ENCODE assay signal across 8 cellular contexts in the genomic region with DNA sequence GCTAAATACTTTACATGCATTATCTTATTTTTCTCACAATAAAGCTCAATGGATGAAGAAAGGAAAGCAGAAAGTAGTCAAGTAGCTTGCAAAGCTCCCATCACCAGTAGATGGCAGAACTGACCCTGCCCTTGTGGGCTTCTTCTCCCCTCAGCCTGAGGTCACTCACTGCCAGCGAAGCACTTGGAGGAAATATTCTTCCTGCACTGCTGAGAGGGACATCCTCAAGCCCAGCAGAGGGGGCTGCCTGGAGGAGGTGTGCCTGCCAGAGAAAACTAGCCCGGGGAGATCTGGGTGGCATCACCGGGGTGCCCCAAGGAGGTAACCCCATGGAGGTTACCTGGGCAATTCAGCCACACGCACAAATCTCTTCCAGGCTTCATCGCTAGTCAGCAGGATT. TPM values are rescaled to one million over a fixed set of nuclear protein-coding genes. Genes with fewer than 3 reads are reported as not detected.
DNase-seq lines count a peak whose midpoint lies in the region; ATAC-seq, FAIRE-seq and TF ChIP-seq lines count a peak whose summit lies in the region.

No MANE protein-coding gene starts in this region.

- no peak overlapping the region for H3K27ac ChIP-seq in neutrophil

- peak; percentile 78 for TF ChIP-seq CTCF in fibroblast of the aortic adventitia (IDR thresholded peaks at IDR 0.05; ENCODE audit: insufficient read depth, low read length)
- peak; percentile 62 for TF ChIP-seq CTCF in neutrophil (IDR thresholded peaks at IDR 0.05)

- H3K4me1 ChIP-seq in neutrophil (ENCODE audit: control insufficient read depth in 1 of 2, insufficient read depth in 1 of 2, low read depth in 1 of 2, low read length in 1 of 2) = no peaks in the 10 kb centered on the region

- H3K36me3 ChIP-seq in neutrophil = no peaks in the 10 kb centered on the region

- H3K4me3 Mint-ChIP-seq in activated T-cell treated with anti-CD3 and anti-CD28 coated beads, Interleukin-2, amount 50 U/mL, for 72 hours = no peak overlapping the region

- H3K4me3 ChIP-seq in fibroblast of the aortic adventitia (ENCODE audit: low read depth, low read length) (no peak overlapping the region), neutrophil (ENCODE audit: low read depth in 1 of 2, low read length in 1 of 2) (no peak overlapping the region)

- peaks cover 38% of the 10 kb centered on the region for H3K4me1 Mint-ChIP-seq in activated T-cell treated with anti-CD3 and anti-CD28 coated beads, Interleukin-2, amount 50 U/mL, for 72 hours (ENCODE audit: low read depth)

- no peaks in the 10 kb centered on the region for H3K9me3 ChIP-seq in neutrophil

- H3K27me3 ChIP-seq in neutrophil = peaks cover 30% of the 10 kb centered on the region

- H3K36me3 Mint-ChIP-seq in activated T-cell treated with anti-CD3 and anti-CD28 coated beads, Interleukin-2, amount 50 U/mL, for 72 hours (ENCODE audit: insufficient read depth in 2 of 2) = no peaks in the 10 kb centered on the region

- no peaks in the 10 kb centered on the region for H3K27me3 Mint-ChIP-seq in activated T-cell treated with anti-CD3 and anti-CD28 coated beads, Interleukin-2, amount 50 U/mL, for 72 hours (ENCODE audit: low read depth)

- DNase-seq in 8988T = peak; percentile 30
- DNase-seq in NCI-H2227 treated with DMSO at 0.1 percent for 48 hours (lab: John Stamatoyannopoulos, UW) = peak; percentile 17
- DNase-seq in activated T-cell treated with anti-CD3 and anti-CD28 coated beads, Interleukin-2, amount 50 U/mL, for 72 hours = peak; percentile 37 to 52
- DNase-seq in fibroblast of the aortic adventitia (ENCODE audit: low read depth) = peak; percentile 79

- peak; percentile 52 to 60 for ATAC-seq in activated T-cell treated with anti-CD3 and anti-CD28 coated beads, Interleukin-2, amount 50 U/mL, for 72 hours (replicated peaks in 1 of 2)
- ATAC-seq in GM18519 (IDR thresholded peaks at IDR 0.05; ENCODE audit: low FRiP score, unreplicated experiment) (no peak), GM21367 (IDR thresholded peaks at IDR 0.05; ENCODE audit: unreplicated experiment) (no peak)

- peak overlapping the region; percentile 38 for H3K27ac Mint-ChIP-seq in activated T-cell treated with anti-CD3 and anti-CD28 coated beads, Interleukin-2, amount 50 U/mL, for 72 hours

- no peaks in the 10 kb centered on the region for H3K9me3 Mint-ChIP-seq in activated T-cell treated with anti-CD3 and anti-CD28 coated beads, Interleukin-2, amount 50 U/mL, for 72 hours

- peak; percentile 95 for FAIRE-seq in G401.6 (lab: Jason Lieb, UNC)

RNA-seq across cellular contexts. Expression of gene APOL4, which starts 6.6 kb away (rescaled TPM):
- total RNA-seq in activated T-cell treated with anti-CD3 and anti-CD28 coated beads, Interleukin-2, amount 50 U/mL, for 72 hours = 1 to 10 TPM in 1 of 2 donors, under 1 TPM in 1; 0.99 to 2.7 TPM
- 2.0 and 3.1 TPM in 2 replicates for total RNA-seq in fibroblast of the aortic adventitia (ENCODE audit: low replicate concordance)

RNA-seq across cellular contexts. Expression of gene APOL3, which starts 34.4 kb away (rescaled TPM):
- 10 to 100 TPM; 55.6 to 55.7 TPM for total RNA-seq in activated T-cell treated with anti-CD3 and anti-CD28 coated beads, Interleukin-2, amount 50 U/mL, for 72 hours
- 17.4 and 25.8 TPM in 2 replicates for total RNA-seq in fibroblast of the aortic adventitia (ENCODE audit: low replicate concordance)

RNA-seq across cellular contexts. Expression of gene APOL2, which starts 44.4 kb away (rescaled TPM):
- 10 to 100 TPM; 64.5 to 69.5 TPM for total RNA-seq in activated T-cell treated with anti-CD3 and anti-CD28 coated beads, Interleukin-2, amount 50 U/mL, for 72 hours
- 45.2 and 228 TPM in 2 replicates for total RNA-seq in fibroblast of the aortic adventitia (ENCODE audit: low replicate concordance)

RNA-seq across cellular contexts. Expression of gene APOL1, which starts 58.0 kb away (rescaled TPM):
- 10 to 100 TPM; 32.7 to 44.5 TPM for total RNA-seq in activated T-cell treated with anti-CD3 and anti-CD28 coated beads, Interleukin-2, amount 50 U/mL, for 72 hours
- total RNA-seq in fibroblast of the aortic adventitia (ENCODE audit: low replicate concordance) = 10.3 and 29.4 TPM in 2 replicates

Comparison
In these comparisons a context has a peak if more than half of its experiments do, and no peak if none do; other contexts are left out.
1. DNase-seq: peak in every context shown above with its lines; median percentile 79 in fibroblast of the aortic adventitia; 44 in activated T-cell treated with anti-CD3 and anti-CD28 coated beads, Interleukin-2, amount 50 U/mL, for 72 hours; 30 in 8988T; 17 in NCI-H2227 treated with DMSO at 0.1 percent for 48 hours.
2. ATAC-seq: peak in activated T-cell treated with anti-CD3 and anti-CD28 coated beads, Interleukin-2, amount 50 U/mL, for 72 hours (2 of 2); none in GM18519 (single experiment) and GM21367 (single experiment).